In genomic region chr2:188134241-188134640, GRCh38 we compare ENCODE assay signal across 21 cellular contexts.
A peak's percentile ranks its signal among the peaks of the same experiment; 100 is the strongest.
DNase-seq lines count a peak whose midpoint lies in the region; ATAC-seq and TF ChIP-seq lines count a peak whose summit lies in the region.
"Had no signal": no experiment of that assay in that cellular context is flagged by ENCODE, and none has a peak within 500 bp of the region (broad histone marks: within the 10 kb centered on the region; RNA-seq: fewer than 3 reads in every experiment).

No MANE protein-coding gene starts in this region.

- no peak for TF ChIP-seq RAD21 in SK-N-SH (IDR thresholded peaks at IDR 0.05; ENCODE audit: low read length)

- H3K36me3 ChIP-seq in SK-N-SH (replicated peaks in 1 of 2; ENCODE audit: control insufficient read depth in 1 of 2, insufficient read depth in 2 of 2, low read length in 1 of 2) (no peaks in the 10 kb centered on the region), neuron (ENCODE audit: insufficient read depth, low read length) (no peaks in the 10 kb centered on the region), gastroesophageal sphincter (no peaks in the 10 kb centered on the region)
- H3K36me3 ChIP-seq: BE2C; BLaER1 treated with 17β-estradiol and CSF1 and Interleukin-3, amounts not matched to agents 10 nM and 100 nM had no signal

- no peaks in the 10 kb centered on the region for H3K9me3 ChIP-seq in SK-N-SH
- no peaks in the 10 kb centered on the region for H3K9me3 ChIP-seq in neuron (ENCODE audit: low read length)
- H3K9me3 ChIP-seq in gastroesophageal sphincter: no peaks in the 10 kb centered on the region
- H3K9me3 ChIP-seq: BE2C; BLaER1 treated with 17β-estradiol and CSF1 and Interleukin-3, amounts not matched to agents 10 nM and 100 nM had no signal

- H3K27me3 ChIP-seq in SK-N-SH (ENCODE audit: insufficient read depth): no peaks in the 10 kb centered on the region
- H3K27me3 ChIP-seq in neuron (ENCODE audit: insufficient read depth, low read length): no peaks in the 10 kb centered on the region
- H3K27me3 ChIP-seq in gastroesophageal sphincter: no peaks in the 10 kb centered on the region
- H3K27me3 ChIP-seq: BE2C; BLaER1 treated with 17β-estradiol and CSF1 and Interleukin-3, amounts not matched to agents 10 nM and 100 nM had no signal

- no peak for TF ChIP-seq POLR2A in gastroesophageal sphincter (IDR thresholded peaks at IDR 0.05)

- no peak overlapping the region for H3K4me2 ChIP-seq in SK-N-SH
- H3K4me2 ChIP-seq: BLaER1 treated with 17β-estradiol and CSF1 and Interleukin-3, amounts not matched to agents 10 nM and 100 nM had no signal

- CTCF ChIA-PET in SK-N-SH (lab: Yijun Ruan, JAX): interaction anchor here (0.9 kb wide), 1 partner anchor 47 kb away, joined by 3 read pairs; no protein-coding TSS in a partner anchor

- TF ChIP-seq CTCF in SK-N-SH (IDR thresholded peaks at IDR 0.05): no peak
- TF ChIP-seq CTCF in gastroesophageal sphincter (IDR thresholded peaks at IDR 0.05): no peak

- POLR2A ChIA-PET in SK-N-SH (lab: Yijun Ruan, JAX): no interaction called here

- no peak overlapping the region for H3K9ac ChIP-seq in SK-N-SH
- H3K9ac ChIP-seq: BLaER1 treated with 17β-estradiol and CSF1 and Interleukin-3, amounts not matched to agents 10 nM and 100 nM; GM23248 had no signal

- H3K79me2 ChIP-seq in SK-N-SH (ENCODE audit: insufficient read depth): no peaks in the 10 kb centered on the region

- H2AFZ ChIP-seq in SK-N-SH (ENCODE audit: low read depth): peak overlapping the region; percentile 15; the same call in 1 of the 2 replicates
- peak overlapping the region; percentile 54 for H2AFZ ChIP-seq in neuron (ENCODE audit: low read depth, low read length)
- H2AFZ ChIP-seq: GM23248 had no signal

- H3K4me3 ChIP-seq in SK-N-SH (ENCODE audit: low read depth in 2 of 2, low read length in 1 of 2) (no peak overlapping the region), neuron (ENCODE audit: low read length) (no peak overlapping the region), gastroesophageal sphincter (no peak overlapping the region)
- H3K4me3 ChIP-seq: BLaER1 treated with 17β-estradiol and CSF1 and Interleukin-3, amounts not matched to agents 10 nM and 100 nM; GM12878; GM23248 had no signal

- WGBS in SK-N-SH (ENCODE audit: low lambda C conversion rate): 79% methylated on average over 1 of the region's 1 CpG
- WGBS in gastroesophageal sphincter (ENCODE audit: low coverage in 1 of 2), 2 donors: 50 to 92% methylated on average over 1 of the region's 1 CpG

- peaks cover 3% of the 10 kb centered on the region for H3F3A ChIP-seq in SK-N-SH (replicated peaks; ENCODE audit: insufficient read depth)

- H3K9me2 ChIP-seq in SK-N-SH: no peaks in the 10 kb centered on the region

- H3K27ac ChIP-seq in SK-N-SH (ENCODE audit: low read depth in 2 of 2, low read length in 1 of 2): no peak overlapping the region
- H3K27ac ChIP-seq in gastroesophageal sphincter: no peak overlapping the region
- H3K27ac ChIP-seq: 22Rv1; BLaER1 treated with 17β-estradiol and CSF1 and Interleukin-3, amounts not matched to agents 10 nM and 100 nM; GM23248 had no signal

- no peak for DNase-seq in SK-N-SH
- DNase-seq in dermis microvascular lymphatic vessel endothelial cell (ENCODE audit: low read depth in 2 of 2): peak; percentile 32 to 80
- no peak for DNase-seq in NCI-H82 (lab: John Stamatoyannopoulos, UW)
- DNase-seq: ACHN; AML-193; BE2C; CD4-positive, alpha-beta T cell; CD8-positive, alpha-beta memory T cell; DMS 273 treated with DMSO at 0.1 percent for 48 hours; DMS79; EL; GDM1; GM23248; H7; HCEC 1CT had no signal

- no peaks in the 10 kb centered on the region for H4K20me1 ChIP-seq in SK-N-SH (ENCODE audit: insufficient read depth)
- H4K20me1 ChIP-seq: BLaER1 treated with 17β-estradiol and CSF1 and Interleukin-3, amounts not matched to agents 10 nM and 100 nM had no signal

- TF ChIP-seq EP300 in SK-N-SH (IDR thresholded peaks at IDR 0.05; ENCODE audit: borderline replicate concordance in 1 of 2, low read depth in 1 of 2, low read length in 1 of 2) (no peak), gastroesophageal sphincter (IDR thresholded peaks at IDR 0.05) (no peak)

- H3K4me1 ChIP-seq in SK-N-SH (ENCODE audit: control insufficient read depth in 1 of 2, insufficient read depth in 2 of 2, low read depth in 1 of 2, low read length in 1 of 2): no peaks in the 10 kb centered on the region; a peak in 2 of 4 replicates
- no peaks in the 10 kb centered on the region for H3K4me1 ChIP-seq in neuron (ENCODE audit: insufficient read depth, low read length)
- no peaks in the 10 kb centered on the region for H3K4me1 ChIP-seq in gastroesophageal sphincter
- H3K4me1 ChIP-seq: BE2C; BLaER1 treated with 17β-estradiol and CSF1 and Interleukin-3, amounts not matched to agents 10 nM and 100 nM had no signal

- ATAC-seq in SK-N-SH treated with all-trans-retinoic acid at 6 μM for 48 hours (no peak), gastroesophageal sphincter (no peak)
- ATAC-seq: GM12878 had no signal

TF ChIP-seq in SK-N-SH, 30 proteins besides CTCF, POLR2A, EP300 and RAD21:
- TF ChIP-seq RFX5 (IDR thresholded peaks at IDR 0.05; ENCODE audit: low read length) (no peak), SMC3 (IDR thresholded peaks at IDR 0.05; ENCODE audit: low read depth, low read length) (no peak), GATA2 (CRISPR knock-in tag; IDR thresholded peaks at IDR 0.05) (no peak)

TF ChIP-seq in SK-N-SH treated with all-trans-retinoic acid at 6 μM for 48 hours, 23 proteins besides CTCF, POLR2A, EP300 and RAD21:
- no peak for TF ChIP-seq PPARA (CRISPR knock-in tag; IDR thresholded peaks at IDR 0.05; ENCODE audit: borderline replicate concordance)
- TF ChIP-seq CSDC2 (CRISPR knock-in tag; IDR thresholded peaks at IDR 0.05): no peak
- no peak for TF ChIP-seq ZC3H10 (CRISPR knock-in tag; IDR thresholded peaks at IDR 0.05)
- no peak for TF ChIP-seq ZNF8 (CRISPR knock-in tag; IDR thresholded peaks at IDR 0.05)
- TF ChIP-seq ESRRG (CRISPR knock-in tag; IDR thresholded peaks at IDR 0.05): no peak
- TF ChIP-seq, protein P1, sequence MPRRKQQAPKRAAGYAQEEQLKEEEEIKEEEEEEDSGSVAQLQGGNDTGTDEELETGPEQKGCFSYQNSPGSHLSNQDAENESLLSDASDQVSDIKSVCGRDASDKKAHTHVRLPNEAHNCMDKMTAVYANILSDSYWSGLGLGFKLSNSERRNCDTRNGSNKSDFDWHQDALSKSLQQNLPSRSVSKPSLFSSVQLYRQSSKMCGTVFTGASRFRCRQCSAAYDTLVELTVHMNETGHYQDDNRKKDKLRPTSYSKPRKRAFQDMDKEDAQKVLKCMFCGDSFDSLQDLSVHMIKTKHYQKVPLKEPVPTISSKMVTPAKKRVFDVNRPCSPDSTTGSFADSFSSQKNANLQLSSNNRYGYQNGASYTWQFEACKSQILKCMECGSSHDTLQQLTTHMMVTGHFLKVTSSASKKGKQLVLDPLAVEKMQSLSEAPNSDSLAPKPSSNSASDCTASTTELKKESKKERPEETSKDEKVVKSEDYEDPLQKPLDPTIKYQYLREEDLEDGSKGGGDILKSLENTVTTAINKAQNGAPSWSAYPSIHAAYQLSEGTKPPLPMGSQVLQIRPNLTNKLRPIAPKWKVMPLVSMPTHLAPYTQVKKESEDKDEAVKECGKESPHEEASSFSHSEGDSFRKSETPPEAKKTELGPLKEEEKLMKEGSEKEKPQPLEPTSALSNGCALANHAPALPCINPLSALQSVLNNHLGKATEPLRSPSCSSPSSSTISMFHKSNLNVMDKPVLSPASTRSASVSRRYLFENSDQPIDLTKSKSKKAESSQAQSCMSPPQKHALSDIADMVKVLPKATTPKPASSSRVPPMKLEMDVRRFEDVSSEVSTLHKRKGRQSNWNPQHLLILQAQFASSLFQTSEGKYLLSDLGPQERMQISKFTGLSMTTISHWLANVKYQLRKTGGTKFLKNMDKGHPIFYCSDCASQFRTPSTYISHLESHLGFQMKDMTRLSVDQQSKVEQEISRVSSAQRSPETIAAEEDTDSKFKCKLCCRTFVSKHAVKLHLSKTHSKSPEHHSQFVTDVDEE (CRISPR knock-in tag; IDR thresholded peaks at IDR 0.05): no peak
- no peak for TF ChIP-seq ARNTL (CRISPR knock-in tag; IDR thresholded peaks at IDR 0.05; ENCODE audit: borderline replicate concordance, low read depth)
- TF ChIP-seq RARB (CRISPR knock-in tag; IDR thresholded peaks at IDR 0.05): no peak
- no peak for TF ChIP-seq OSR1 (CRISPR knock-in tag; IDR thresholded peaks at IDR 0.05)
- TF ChIP-seq GLIS3 (CRISPR knock-in tag; IDR thresholded peaks at IDR 0.05): no peak
- TF ChIP-seq, protein P2, sequence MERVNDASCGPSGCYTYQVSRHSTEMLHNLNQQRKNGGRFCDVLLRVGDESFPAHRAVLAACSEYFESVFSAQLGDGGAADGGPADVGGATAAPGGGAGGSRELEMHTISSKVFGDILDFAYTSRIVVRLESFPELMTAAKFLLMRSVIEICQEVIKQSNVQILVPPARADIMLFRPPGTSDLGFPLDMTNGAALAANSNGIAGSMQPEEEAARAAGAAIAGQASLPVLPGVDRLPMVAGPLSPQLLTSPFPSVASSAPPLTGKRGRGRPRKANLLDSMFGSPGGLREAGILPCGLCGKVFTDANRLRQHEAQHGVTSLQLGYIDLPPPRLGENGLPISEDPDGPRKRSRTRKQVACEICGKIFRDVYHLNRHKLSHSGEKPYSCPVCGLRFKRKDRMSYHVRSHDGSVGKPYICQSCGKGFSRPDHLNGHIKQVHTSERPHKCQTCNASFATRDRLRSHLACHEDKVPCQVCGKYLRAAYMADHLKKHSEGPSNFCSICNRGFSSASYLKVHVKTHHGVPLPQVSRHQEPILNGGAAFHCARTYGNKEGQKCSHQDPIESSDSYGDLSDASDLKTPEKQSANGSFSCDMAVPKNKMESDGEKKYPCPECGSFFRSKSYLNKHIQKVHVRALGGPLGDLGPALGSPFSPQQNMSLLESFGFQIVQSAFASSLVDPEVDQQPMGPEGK (CRISPR knock-in tag; IDR thresholded peaks at IDR 0.05; ENCODE audit: borderline replicate concordance): no peak

Comparison
In these comparisons a context has a peak if more than half of its experiments do, and no peak if none do; other contexts are left out.
1. DNase-seq: peak in dermis microvascular lymphatic vessel endothelial cell (2 of 2); none in SK-N-SH (single experiment) and NCI-H82 (single experiment).